8 cellular contexts compared by ENCODE assay signal in genomic region chr16:30922960-30923535, GRCh38. TPM values are rescaled to one million over a fixed set of nuclear protein-coding genes. Genes with fewer than 3 reads are reported as not detected.
DNase-seq lines count a peak whose midpoint lies in the region; ATAC-seq and TF ChIP-seq lines count a peak whose summit lies in the region.

No MANE protein-coding gene starts in this region.

- BruUV-seq in HCT116 (replicated peaks; lab: Mats Ljungman, UMichigan), result no TSS peak

- TF ChIP-seq CTCF in HCT116 (IDR thresholded peaks at IDR 0.05 in 2 of 3, conservative IDR thresholded peaks at IDR 0.05 in 1 of 3; ENCODE audit: borderline replicate concordance in 1 of 3, insufficient read depth in 1 of 3, low read depth in 2 of 3, low read length in 2 of 3) (no peak), MM.1S (IDR thresholded peaks at IDR 0.05; ENCODE audit: low read length) (no peak), fibroblast of the aortic adventitia (IDR thresholded peaks at IDR 0.05; ENCODE audit: insufficient read depth, low read length) (no peak), natural killer cell (IDR thresholded peaks at IDR 0.05) (no peak)

- DNase-seq in ELR (ENCODE audit: low read depth) (peak; percentile 100), HCT116 (ENCODE audit: low read depth, low spot score) (peak; percentile 99), MM.1S (peak; percentile 99), SHP77 (lab: John Stamatoyannopoulos, UW) (peak; percentile 99 to 100), fibroblast of the aortic adventitia (ENCODE audit: low read depth) (peak; percentile 100), natural killer cell (peak; percentile 85)
- peak; percentile 99 for DNase-seq in activated effector memory CD4-positive, alpha-beta T cell treated with anti-CD3 and anti-CD28 coated beads, Interleukin-2, amount 50 U/mL, for 16 hours
- DNase-seq in stimulated activated naive B cell treated with anti-CD40 and anti-IgM and Interleukin-4, amounts not matched to agents 10 μg/mL and 1 μg/mL and 100 μg/mL, for 72 hours, result peak; percentile 96

- H3K9me3 ChIP-seq in HCT116 (ENCODE audit: control insufficient read depth in 1 of 2, insufficient read depth in 1 of 2, low read depth in 1 of 2, low read length in 2 of 2) (no peaks in the 10 kb centered on the region), MM.1S (replicated peaks; ENCODE audit: insufficient read depth, low read length) (no peaks in the 10 kb centered on the region)

- H3K4me1 Mint-ChIP-seq in natural killer cell, result peaks cover 15 to 38% of the 10 kb centered on the region in 2 donors
- H3K4me1 Mint-ChIP-seq in stimulated activated naive B cell treated with anti-CD40 and anti-IgM and Interleukin-4, amounts not matched to agents 10 μg/mL and 1 μg/mL and 100 μg/mL, for 72 hours, result peaks cover 27 to 44% of the 10 kb centered on the region in 2 donors

- RAD21 ChIA-PET in HCT116 (lab: Charles Lee; ENCODE audit: low non-redundant PET in 1 of 2, low total read pairs in 2 of 2, uncharacterized antibody in 2 of 2, unreplicated experiment in 2 of 2), result interaction anchor here in 1 of 2 experiments (0.6 kb wide), 1 partner anchor 79 kb away, joined by 4 read pairs; no protein-coding TSS in a partner anchor

- no peaks in the 10 kb centered on the region for H4K20me1 ChIP-seq in HCT116 (ENCODE audit: insufficient read depth)
- no peaks in the 10 kb centered on the region for H4K20me1 ChIP-seq in MM.1S (ENCODE audit: insufficient read depth, low read length)

- peak; percentile 26 for TF ChIP-seq POLR2A in HCT116 (IDR thresholded peaks at IDR 0.05; ENCODE audit: borderline replicate concordance, extremely low read depth, insufficient read depth, insufficient read length)

- H3K36me3 Mint-ChIP-seq in natural killer cell, result no peaks in the 10 kb centered on the region
- H3K36me3 Mint-ChIP-seq in stimulated activated naive B cell treated with anti-CD40 and anti-IgM and Interleukin-4, amounts not matched to agents 10 μg/mL and 1 μg/mL and 100 μg/mL, for 72 hours, result peaks cover 3 to 22% of the 10 kb centered on the region in 2 donors

- TF ChIP-seq RAD21 in HCT116 (IDR thresholded peaks at IDR 0.05; ENCODE audit: low read depth), result no peak

- H3K27ac Mint-ChIP-seq in natural killer cell, result peak overlapping the region; percentile 99 to 100
- H3K27ac Mint-ChIP-seq in stimulated activated naive B cell treated with anti-CD40 and anti-IgM and Interleukin-4, amounts not matched to agents 10 μg/mL and 1 μg/mL and 100 μg/mL, for 72 hours, result peak overlapping the region; percentile 100

- H3K9ac ChIP-seq in HCT116 (ENCODE audit: low read length) (peak overlapping the region; percentile 67), MM.1S (ENCODE audit: low read length) (peak overlapping the region; percentile 86)

- H3K9me2 ChIP-seq in HCT116 (ENCODE audit: insufficient read depth) (no peaks in the 10 kb centered on the region), MM.1S (replicated peaks; ENCODE audit: insufficient read depth, low read length) (no peaks in the 10 kb centered on the region)

- peak overlapping the region; percentile 92 for H3K27ac ChIP-seq in HCT116 (ENCODE audit: low read depth, low read length)
- peak overlapping the region; percentile 80 for H3K27ac ChIP-seq in MM.1S (ENCODE audit: low read length)

- intact Hi-C loops in HCT116 (cut with micrococcal nuclease) (loop anchor here (1.0 to 5.0 kb wide), 6 partner anchors 26 to 476 kb away; partner anchors contain the start of genes CTF1, PRR14, SEPHS2 and ZNF629), natural killer cell (cut with micrococcal nuclease) (loop anchor here (1.0 to 5.0 kb wide), 8 partner anchors 26 to 265 kb away; partner anchors contain the start of genes CFAP119, FBRS, PHKG2 and RNF40)

- peak overlapping the region; percentile 100 for H3K4me3 Mint-ChIP-seq in natural killer cell
- H3K4me3 Mint-ChIP-seq in stimulated activated naive B cell treated with anti-CD40 and anti-IgM and Interleukin-4, amounts not matched to agents 10 μg/mL and 1 μg/mL and 100 μg/mL, for 72 hours, result peak overlapping the region; percentile 96 to 99

- H3K4me1 ChIP-seq in HCT116 (ENCODE audit: control insufficient read depth in 1 of 2, insufficient read depth in 2 of 2, low read length in 2 of 2) (peaks cover 11 to 25% of the 10 kb centered on the region in 2 experiments; a peak in 3 of 4 replicates), MM.1S (ENCODE audit: low read length) (0 out of 2 replicates have a peak, but pooled peaks cover 6% of the 10 kb centered on the region)

- H3K36me3 ChIP-seq in HCT116 (ENCODE audit: control insufficient read depth in 1 of 2, insufficient read depth in 2 of 2, low read length in 2 of 2), result peaks cover 0 to 5% of the 10 kb centered on the region in 2 experiments; a peak in 1 of 4 replicates
- H3K36me3 ChIP-seq in MM.1S (replicated peaks; ENCODE audit: insufficient read depth, low read length), result no peaks in the 10 kb centered on the region

- ATAC-seq in HCT116, result peak; percentile 76
- peak; percentile 67 to 85 (median 72) for ATAC-seq in natural killer cell
- ATAC-seq in stimulated activated naive B cell treated with anti-CD40 and anti-IgM and Interleukin-4, amounts not matched to agents 10 μg/mL and 1 μg/mL and 100 μg/mL, for 72 hours (replicated peaks), result peak; percentile 74 to 76

- POLR2A ChIA-PET in HCT116 (lab: Charles Lee), result interaction anchor here (1.0 kb wide), 1 partner anchor 27 kb away, joined by 6 read pairs; the partner anchor contains the start of gene CTF1

- H3K79me2 ChIP-seq in HCT116 (ENCODE audit: insufficient read depth, low read length), result peaks cover 10% of the 10 kb centered on the region; the same call in 1 of the 2 replicates
- H3K79me2 ChIP-seq in MM.1S (ENCODE audit: low read length), result peaks cover 3% of the 10 kb centered on the region; the same call in 1 of the 2 replicates

- H3F3A ChIP-seq in MM.1S (ENCODE audit: insufficient read depth, low read length), result peaks cover 3% of the 10 kb centered on the region; the same call in 1 of the 2 replicates

- no peaks in the 10 kb centered on the region for H3K27me3 Mint-ChIP-seq in natural killer cell (ENCODE audit: low read depth in 2 of 2)
- no peaks in the 10 kb centered on the region for H3K27me3 Mint-ChIP-seq in stimulated activated naive B cell treated with anti-CD40 and anti-IgM and Interleukin-4, amounts not matched to agents 10 μg/mL and 1 μg/mL and 100 μg/mL, for 72 hours

- CTCF ChIA-PET in HCT116 (lab: Charles Lee), result interaction anchor here (1.0 kb wide), 1 partner anchor 18 kb away, joined by 6 read pairs; no protein-coding TSS in a partner anchor

- H3K9me3 Mint-ChIP-seq in natural killer cell, result no peaks in the 10 kb centered on the region
- no peaks in the 10 kb centered on the region for H3K9me3 Mint-ChIP-seq in stimulated activated naive B cell treated with anti-CD40 and anti-IgM and Interleukin-4, amounts not matched to agents 10 μg/mL and 1 μg/mL and 100 μg/mL, for 72 hours

- H3K27me3 ChIP-seq in HCT116 (ENCODE audit: insufficient read depth, low read length), result no peaks in the 10 kb centered on the region
- no peaks in the 10 kb centered on the region for H3K27me3 ChIP-seq in MM.1S (replicated peaks; ENCODE audit: insufficient read depth, low read length)

- H3K4me2 ChIP-seq in HCT116 (ENCODE audit: low read length), result peak overlapping the region; percentile 95
- peak overlapping the region; percentile 30 for H3K4me2 ChIP-seq in MM.1S (ENCODE audit: low read depth, low read length)

- H3K4me3 ChIP-seq in HCT116 (replicated peaks in 1 of 2; ENCODE audit: low read depth in 1 of 2, low read length in 2 of 2) (peak overlapping the region; percentile 62 to 97), MM.1S (ENCODE audit: low read length) (peak overlapping the region; percentile 92), fibroblast of the aortic adventitia (ENCODE audit: low read depth, low read length) (peak overlapping the region; percentile 96)

- no peak overlapping the region for H2AFZ ChIP-seq in HCT116 (ENCODE audit: low read depth, low read length, poor library complexity, severe bottlenecking)
- H2AFZ ChIP-seq in MM.1S (ENCODE audit: low read length), result peak overlapping the region; percentile 69

TF ChIP-seq in HCT116, 20 proteins besides CTCF, POLR2A, EP300 and RAD21 (continues in another document):
- TF ChIP-seq YY1 (IDR thresholded peaks at IDR 0.05; ENCODE audit: extremely low read depth, insufficient replicate concordance, low read depth, low read length) (peak; percentile 97), TCF7L2 (IDR thresholded peaks at IDR 0.05; ENCODE audit: borderline replicate concordance, extremely low read depth, insufficient read depth, insufficient read length) (peak; percentile 34)

RNA-seq across cellular contexts. Expression of gene FBXL19, which starts 0.3 kb away (rescaled TPM):
- total RNA-seq in HCT116 (2021; ENCODE audit: unreplicated experiment) (45.2 TPM), fibroblast of the aortic adventitia (ENCODE audit: low replicate concordance) (9.8 and 16.6 TPM in 2 replicates), natural killer cell (10 to 100 TPM; 10.1 to 13.3 (median 12.4) TPM)
- 25.3 and 26.6 TPM in 2 replicates for polyA plus RNA-seq in HCT116 (2012)

RNA-seq across cellular contexts. Expression of gene ORAI3, which starts 25.8 kb away (rescaled TPM):
- 9.0 TPM for total RNA-seq in HCT116 (2021; ENCODE audit: unreplicated experiment)
- polyA plus RNA-seq in HCT116 (2012), result 8.1 and 8.7 TPM in 2 replicates
- 33.0 and 35.6 TPM in 2 replicates for total RNA-seq in fibroblast of the aortic adventitia (ENCODE audit: low replicate concordance)
- total RNA-seq in natural killer cell, result 10 to 100 TPM; 10.8 to 19.8 (median 12.8) TPM

RNA-seq across cellular contexts. Expression of gene CTF1, which starts 26.6 kb away (rescaled TPM):
- total RNA-seq in HCT116 (2021; ENCODE audit: unreplicated experiment) (1.4 TPM), fibroblast of the aortic adventitia (ENCODE audit: low replicate concordance) (2.5 and 3.2 TPM in 2 replicates), natural killer cell (under 1 TPM; 0.45 to 0.60 (median 0.47) TPM)
- 2.2 and 3.3 TPM in 2 replicates for polyA plus RNA-seq in HCT116 (2012)

RNA-seq across cellular contexts. Expression of gene BCL7C, which starts 29.2 kb away (rescaled TPM):
- total RNA-seq in HCT116 (2021; ENCODE audit: unreplicated experiment) (44.9 TPM), fibroblast of the aortic adventitia (ENCODE audit: low replicate concordance) (22.3 and 45.5 TPM in 2 replicates), natural killer cell (10 to 100 TPM; 25.1 to 28.5 (median 27.4) TPM)
- polyA plus RNA-seq in HCT116 (2012), result 24.2 and 30.9 TPM in 2 replicates

RNA-seq across cellular contexts. Expression of gene SETD1A, which starts 34.5 kb away (rescaled TPM):
- total RNA-seq in HCT116 (2021; ENCODE audit: unreplicated experiment) (26.9 TPM), fibroblast of the aortic adventitia (ENCODE audit: low replicate concordance) (1.6 and 5.3 TPM in 2 replicates), natural killer cell (10 to 100 TPM; 32.9 to 34.5 (median 33.9) TPM)
- polyA plus RNA-seq in HCT116 (2012), result 16.1 and 18.5 TPM in 2 replicates

Comparison
In these comparisons a context has a peak if more than half of its experiments do, and no peak if none do; other contexts are left out.
1. Peak in every context shown above with its lines: DNase-seq, ATAC-seq, H3K4me3 ChIP-seq and H3K27ac ChIP-seq.